ENCODE assay signal across 12 cellular contexts in the genomic region with DNA sequence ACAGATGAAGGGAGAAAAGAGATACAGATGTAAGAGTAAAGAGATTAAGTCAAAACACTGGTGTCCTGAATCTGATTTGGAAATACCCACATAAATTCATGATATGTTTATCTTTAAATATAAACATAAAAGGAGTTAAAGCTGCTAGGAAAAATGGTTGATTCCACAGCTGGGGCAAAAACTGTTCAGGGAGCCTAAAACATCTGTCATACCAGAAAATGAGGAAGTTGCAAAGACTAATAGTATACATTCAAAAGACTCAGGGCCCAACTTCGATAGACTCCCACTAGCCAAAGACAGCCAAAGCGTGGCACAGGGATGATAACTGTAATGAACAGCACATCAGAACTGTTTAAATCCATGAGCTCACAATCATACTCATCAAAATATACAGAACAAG.
DNase-seq lines count a peak whose midpoint lies in the region; ATAC-seq and TF ChIP-seq lines count a peak whose summit lies in the region.
"Had no signal": no experiment of that assay in that cellular context is flagged by ENCODE, and none has a peak within 500 bp of the region (broad histone marks: within the 10 kb centered on the region; RNA-seq: fewer than 3 reads in every experiment).

No MANE protein-coding gene starts in this region.

- WGBS in gastroesophageal sphincter (ENCODE audit: low coverage in 1 of 2), 2 donors, result 55 to 67% methylated on average over 2 of the region's 2 CpGs
- 75 to 82% methylated on average over 2 of the region's 2 CpGs for WGBS in testis, 2 donors

- no peak overlapping the region for H3K4me3 Mint-ChIP-seq in activated CD4-positive, alpha-beta memory T cell treated with anti-CD3 and anti-CD28 coated beads for 36 hours

- peaks cover 18% of the 10 kb centered on the region for H3K36me3 Mint-ChIP-seq in activated CD4-positive, alpha-beta memory T cell treated with anti-CD3 and anti-CD28 coated beads for 36 hours

- H3K4me1 Mint-ChIP-seq in activated CD4-positive, alpha-beta memory T cell treated with anti-CD3 and anti-CD28 coated beads for 36 hours (ENCODE audit: low read depth), result no peaks in the 10 kb centered on the region

- CTCF ChIA-PET in GM10248 (lab: Yijun Ruan, JAX), result interaction anchor here (0.9 to 6.7 kb wide), 12 partner anchors 9 to 165 kb away, joined by 3 to 31 read pairs (median 3); no protein-coding TSS in a partner anchor
- CTCF ChIA-PET in activated CD4-positive, alpha-beta memory T cell treated with anti-CD3 and anti-CD28 coated beads for 36 hours (lab: Charles Lee), result no interaction called here

- H3K4me1 ChIP-seq in gastroesophageal sphincter, result no peaks in the 10 kb centered on the region
- H3K4me1 ChIP-seq in testis, result no peaks in the 10 kb centered on the region

- no peaks in the 10 kb centered on the region for H3K27me3 Mint-ChIP-seq in activated CD4-positive, alpha-beta memory T cell treated with anti-CD3 and anti-CD28 coated beads for 36 hours

- H3K9me3 Mint-ChIP-seq in activated CD4-positive, alpha-beta memory T cell treated with anti-CD3 and anti-CD28 coated beads for 36 hours, result no peaks in the 10 kb centered on the region

- ATAC-seq in GM21367 (IDR thresholded peaks at IDR 0.05; ENCODE audit: unreplicated experiment), result peak; percentile 50
- ATAC-seq in HG03108 (IDR thresholded peaks at IDR 0.05; ENCODE audit: unreplicated experiment), result peak; percentile 53
- ATAC-seq in gastroesophageal sphincter, result no peak
- ATAC-seq: left colon had no signal

- TF ChIP-seq CTCF in GM10248 (IDR thresholded peaks at IDR 0.05; ENCODE audit: control extremely low read depth, extremely low read depth, low read depth, missing control alignments), result no peak
- TF ChIP-seq CTCF in gastroesophageal sphincter (IDR thresholded peaks at IDR 0.05), result no peak
- no peak for TF ChIP-seq CTCF in testis (IDR thresholded peaks at IDR 0.05)

- intact Hi-C loops in activated CD4-positive, alpha-beta memory T cell treated with anti-CD3 and anti-CD28 coated beads for 36 hours (cut with micrococcal nuclease), result no loop called here
- intact Hi-C loops in testis (cut with DNase I; ENCODE audit: low total_unique reads), result no loop called here

- POLR2A ChIA-PET in GM10248 (lab: Yijun Ruan, JAX), result no interaction called here
- POLR2A ChIA-PET in activated CD4-positive, alpha-beta memory T cell treated with anti-CD3 and anti-CD28 coated beads for 36 hours (lab: Charles Lee), result no interaction called here

- H3K9me3 ChIP-seq in gastroesophageal sphincter, result no peaks in the 10 kb centered on the region
- H3K9me3 ChIP-seq in testis, result no peaks in the 10 kb centered on the region
- H3K9me3 ChIP-seq: BE2C had no signal

- TF ChIP-seq POLR2A in gastroesophageal sphincter (IDR thresholded peaks at IDR 0.05) (no peak), testis (IDR thresholded peaks at IDR 0.05) (no peak)

- DNase-seq in GM10248 (ENCODE audit: extremely low spot score), result peak; percentile 58
- peak; percentile 38 for DNase-seq in SKM-1 (lab: John Stamatoyannopoulos, UW; ENCODE audit: unreplicated experiment)
- DNase-seq in DMS79 (lab: John Stamatoyannopoulos, UW), result no peak
- no peak for DNase-seq in activated CD4-positive, alpha-beta memory T cell treated with anti-CD3 and anti-CD28 coated beads for 36 hours
- no peak for DNase-seq in testis
- DNase-seq: BE2C, NCI-H187 treated with DMSO at 0.1 percent for 48 hours, T-helper 1 cell had no signal

- H3K27me3 ChIP-seq in gastroesophageal sphincter (no peaks in the 10 kb centered on the region), testis (no peaks in the 10 kb centered on the region)
- H3K27me3 ChIP-seq: BE2C had no signal

- H3K36me3 ChIP-seq in gastroesophageal sphincter, result no peaks in the 10 kb centered on the region
- no peaks in the 10 kb centered on the region for H3K36me3 ChIP-seq in testis (ENCODE audit: low read depth, missing control alignments)
- H3K36me3 ChIP-seq: BE2C had no signal

- no peak overlapping the region for H3K4me3 ChIP-seq in gastroesophageal sphincter
- no peak overlapping the region for H3K4me3 ChIP-seq in testis

- no peak overlapping the region for H3K27ac Mint-ChIP-seq in activated CD4-positive, alpha-beta memory T cell treated with anti-CD3 and anti-CD28 coated beads for 36 hours

- TF ChIP-seq EP300 in gastroesophageal sphincter (IDR thresholded peaks at IDR 0.05), result no peak

- no peak overlapping the region for H3K27ac ChIP-seq in gastroesophageal sphincter
- H3K27ac ChIP-seq in testis, result no peak overlapping the region

Comparison
In these comparisons a context has a peak if more than half of its experiments do, and no peak if none do; other contexts are left out.
1. DNase-seq: peak in GM10248 (single experiment) and SKM-1 (single experiment); none in DMS79 (single experiment), activated CD4-positive, alpha-beta memory T cell treated with anti-CD3 and anti-CD28 coated beads for 36 hours (single experiment) and testis (single experiment).